ENCODE assay signal across 20 cellular contexts in genomic region chr1:12567288-12567819, GRCh38. TPM values are rescaled to one million over a fixed set of nuclear protein-coding genes. Genes with fewer than 3 reads are reported as not detected.
A peak's percentile ranks its signal among the peaks of the same experiment; 100 is the strongest.
DNase-seq lines count a peak whose midpoint lies in the region; ATAC-seq and TF ChIP-seq lines count a peak whose summit lies in the region.
"Had no signal": no experiment of that assay in that cellular context is flagged by ENCODE, and none has a peak within 500 bp of the region (broad histone marks: within the 10 kb centered on the region; RNA-seq: fewer than 3 reads in every experiment).

No MANE protein-coding gene starts in this region.

- peaks cover 5% of the 10 kb centered on the region for H3K4me1 Mint-ChIP-seq in CD4-positive, alpha-beta T cell (ENCODE audit: low read depth)

- H3K27me3 ChIP-seq in CD4-positive, alpha-beta T cell (ENCODE audit: control insufficient read depth, insufficient read depth, low read length) = no peaks in the 10 kb centered on the region
- H3K27me3 ChIP-seq in Panc1 (ENCODE audit: control insufficient read depth, insufficient read depth, low read length) = no peaks in the 10 kb centered on the region
- no peaks in the 10 kb centered on the region for H3K27me3 ChIP-seq in psoas muscle (ENCODE audit: insufficient read depth in 3 of 3, low read length in 2 of 3)
- H3K27me3 ChIP-seq: brain microvascular endothelial cell, transverse colon had no signal

- no peaks in the 10 kb centered on the region for H3K27me3 Mint-ChIP-seq in CD4-positive, alpha-beta T cell
- H3K27me3 Mint-ChIP-seq: activated T-cell treated with anti-CD3 and anti-CD28 coated beads, Interleukin-2, amount 50 U/mL, for 24 hours had no signal

- peaks cover 69% of the 10 kb centered on the region for H3K36me3 Mint-ChIP-seq in CD4-positive, alpha-beta T cell (ENCODE audit: low read depth)

- WGBS in psoas muscle, 3 donors = 86 to 89% (median 88%) methylated on average over 9 of the region's 9 CpGs

- TF ChIP-seq CTCF in CD4-positive, alpha-beta T cell (IDR thresholded peaks at IDR 0.05) = no peak
- TF ChIP-seq CTCF in Panc1 (IDR thresholded peaks at IDR 0.05) (no peak), psoas muscle (IDR thresholded peaks at IDR 0.05) (no peak)

- peaks cover 16% of the 10 kb centered on the region for H3K4me1 ChIP-seq in Panc1 (ENCODE audit: control insufficient read depth, insufficient read depth, low read length)
- H3K4me1 ChIP-seq in psoas muscle = peaks cover 18% of the 10 kb centered on the region

- peaks cover 4% of the 10 kb centered on the region; the same call in 1 of the 2 replicates for H3K36me3 ChIP-seq in Panc1 (ENCODE audit: control insufficient read depth, insufficient read depth, low read length)
- peaks cover 0 to 48% of the 10 kb centered on the region in 2 donors for H3K36me3 ChIP-seq in psoas muscle (ENCODE audit: insufficient read depth in 1 of 2, low read depth in 1 of 2)

- BruUV-seq in Panc1 (replicated peaks; lab: Mats Ljungman, UMichigan) = no TSS peak

- no peak overlapping the region for H3K27ac ChIP-seq in CD4-positive, alpha-beta T cell (ENCODE audit: low read depth, low read length)
- H3K27ac ChIP-seq in Panc1 (ENCODE audit: low read length) (peak overlapping the region; percentile 84), psoas muscle (peak overlapping the region; percentile 30)
- H3K27ac ChIP-seq: brain microvascular endothelial cell, SK-N-MC, transverse colon had no signal

- intact Hi-C loops in CD4-positive, alpha-beta T cell (cut with DNase I, micrococcal nuclease) = no loop called here
- intact Hi-C loops in Panc1 (cut with micrococcal nuclease; ENCODE audit: unreplicated experiment) (no loop called here), psoas muscle (cut with DNase I) (no loop called here)

- peak; percentile 11 for ATAC-seq in CD4-positive, alpha-beta T cell (ENCODE audit: poor library complexity)
- ATAC-seq in Panc1 = peak; percentile 20; the same call in 1 of the 2 replicates
- ATAC-seq in left lobe of liver = peak; percentile 37
- no peak for ATAC-seq in psoas muscle
- ATAC-seq in GM18868 (IDR thresholded peaks at IDR 0.05; ENCODE audit: unreplicated experiment) = no peak
- ATAC-seq in HG03108 (IDR thresholded peaks at IDR 0.05; ENCODE audit: unreplicated experiment) = no peak

- H3K27ac Mint-ChIP-seq in CD4-positive, alpha-beta T cell = peak overlapping the region; percentile 33
- H3K27ac Mint-ChIP-seq: activated T-cell treated with anti-CD3 and anti-CD28 coated beads, Interleukin-2, amount 50 U/mL, for 24 hours had no signal

- H3K9me3 ChIP-seq in CD4-positive, alpha-beta T cell (ENCODE audit: control insufficient read depth, low read length) = peaks cover 23% of the 10 kb centered on the region
- H3K9me3 ChIP-seq in Panc1 (ENCODE audit: control insufficient read depth, insufficient read depth, low read depth, low read length) (peaks cover 11% of the 10 kb centered on the region; the same call in 1 of the 2 replicates), psoas muscle (peaks cover 6% of the 10 kb centered on the region)

- in situ Hi-C loops in Panc1 (cut with HindIII; ENCODE audit: low pct_unique_long_range_greater_than_20kb, low sequenced_read_pairs) = no loop called here

- no peak overlapping the region for H3K4me3 Mint-ChIP-seq in CD4-positive, alpha-beta T cell
- H3K4me3 Mint-ChIP-seq: activated T-cell treated with anti-CD3 and anti-CD28 coated beads, Interleukin-2, amount 50 U/mL, for 24 hours had no signal

- POLR2A ChIA-PET in CD4-positive, alpha-beta T cell (lab: Charles Lee) = interaction anchor here (0.7 kb wide), 1 partner anchor 89 kb away, joined by 3 read pairs; no protein-coding TSS in a partner anchor
- POLR2A ChIA-PET in Panc1 (lab: Charles Lee) = no interaction called here

- peaks cover 5% of the 10 kb centered on the region for H3K9me3 Mint-ChIP-seq in CD4-positive, alpha-beta T cell

- H3K4me3 ChIP-seq in Panc1 (ENCODE audit: low read depth in 2 of 2, low read length in 2 of 2) = no peak overlapping the region
- H3K4me3 ChIP-seq in psoas muscle = no peak overlapping the region
- H3K4me3 ChIP-seq: SK-N-MC, transverse colon had no signal

- no peak for DNase-seq in CD4-positive, alpha-beta T cell
- DNase-seq in Panc1 (ENCODE audit: low read depth, low spot score) (no peak), left lobe of liver (ENCODE audit: low spot score) (no peak), psoas muscle (peak in 1 of 2 donors; percentile 28), AG08395 (ENCODE audit: low spot score) (no peak), HuH-7 (ENCODE audit: low spot score) (no peak)
- DNase-seq: activated T-cell treated with anti-CD3 and anti-CD28 coated beads, Interleukin-2, amount 50 U/mL, for 24 hours; brain microvascular endothelial cell; DND-41; head of caudate nucleus; Kasumi-1; NCI-H1048; NCI-H1930; NCI-H446; nucleus accumbens; T-helper 9 cell; transverse colon had no signal

- CTCF ChIA-PET in CD4-positive, alpha-beta T cell (lab: Charles Lee) = no interaction called here
- CTCF ChIA-PET in Panc1 (lab: Charles Lee) = interaction anchor here (0.6 kb wide), 1 partner anchor 56 kb away, joined by 4 read pairs; no protein-coding TSS in a partner anchor

RNA-seq across cellular contexts. Expression of gene DHRS3, which starts 50.7 kb away (rescaled TPM):
- total RNA-seq in CD4-positive, alpha-beta T cell = 100 to 1,000 TPM; 102 to 108 TPM
- 113 TPM for total RNA-seq in Panc1 (2021; ENCODE audit: unreplicated experiment)
- 143 TPM for polyA plus RNA-seq in Panc1 (2012; ENCODE audit: insufficient read length)
- 175 TPM for total RNA-seq in left lobe of liver
- 10 to 100 TPM; 21.7 to 78.7 (median 54.9) TPM for total RNA-seq in psoas muscle
- 10 to 100 TPM; 27.2 to 65.1 (median 28.3) TPM for polyA plus RNA-seq in psoas muscle

Comparison
In these comparisons a context has a peak if more than half of its experiments do, and no peak if none do; other contexts are left out.
1. ATAC-seq: peak in CD4-positive, alpha-beta T cell (single experiment), Panc1 (single experiment) and left lobe of liver (single experiment); none in psoas muscle (0 of 4), GM18868 (single experiment) and HG03108 (single experiment).